In genomic region chrX:2928127-2928582, GRCh38 we compare ENCODE assay signal across 8 cellular contexts. TPM values are rescaled to one million over a fixed set of nuclear protein-coding genes. Genes with fewer than 3 reads are reported as not detected.
A peak's percentile ranks its signal among the peaks of the same experiment; 100 is the strongest.
DNase-seq lines count a peak whose midpoint lies in the region; ATAC-seq, FAIRE-seq and TF ChIP-seq lines count a peak whose summit lies in the region.

No MANE protein-coding gene starts in this region.

- intact Hi-C loops in ascending aorta (cut with DNase I): loop anchor here (1.0 to 5.0 kb wide), 7 partner anchors 236 to 1535 kb away; partner anchors contain the start of genes AKAP17A, CD99 and SLC25A6

- TF ChIP-seq CTCF in ascending aorta (IDR thresholded peaks at IDR 0.05): no peak
- no peak for TF ChIP-seq CTCF in D721Med (IDR thresholded peaks at IDR 0.05; ENCODE audit: insufficient read depth, missing control alignments)

- H3K4me3 ChIP-seq in ascending aorta (peak overlapping the region; percentile 83 to 92), iPS-15b (ENCODE audit: low read depth, low read length) (peak overlapping the region; percentile 65), skeletal muscle cell (ENCODE audit: low read depth, low read length) (peak overlapping the region; percentile 63)

- peak overlapping the region; percentile 97 to 99 for H3K27ac ChIP-seq in ascending aorta

- no peak overlapping the region for H3K9ac ChIP-seq in iPS-15b (ENCODE audit: low read depth, low read length)

- no peak for FAIRE-seq in D721Med (lab: Jason Lieb, UNC)

- no peaks in the 10 kb centered on the region for H3K27me3 ChIP-seq in ascending aorta
- H3K27me3 ChIP-seq in iPS-15b (ENCODE audit: control insufficient read depth, insufficient read depth, low read length): no peaks in the 10 kb centered on the region

- H3K9me3 ChIP-seq in ascending aorta (no peaks in the 10 kb centered on the region), iPS-15b (ENCODE audit: control insufficient read depth, insufficient read depth, low read length) (no peaks in the 10 kb centered on the region)

- DNase-seq in HCEC 1CT (peak; percentile 21), ascending aorta (ENCODE audit: low spot score in 2 of 2) (peak in 1 of 2 donors; percentile 24), skeletal muscle cell (ENCODE audit: low read depth) (no peak), D721Med (ENCODE audit: insufficient read length, low spot score) (no peak), NCI-H526 treated with DMSO at 0.1 percent for 48 hours (lab: John Stamatoyannopoulos, UW) (no peak)
- no peak for DNase-seq in effector CD8-positive, alpha-beta T cell (lab: John Stamatoyannopoulos, UW)

- H3K36me3 ChIP-seq in ascending aorta (peaks cover 3% of the 10 kb centered on the region in 2 donors), iPS-15b (ENCODE audit: control insufficient read depth, insufficient read depth, low read length) (no peaks in the 10 kb centered on the region)

- ATAC-seq in GM18909 (IDR thresholded peaks at IDR 0.05; ENCODE audit: poor library complexity, unreplicated experiment): no peak

- H3K4me1 ChIP-seq in ascending aorta (no peaks in the 10 kb centered on the region), iPS-15b (ENCODE audit: control insufficient read depth, insufficient read depth, low read length) (peaks cover 19% of the 10 kb centered on the region)

RNA-seq across cellular contexts. Expression of gene ARSD, which starts 1.0 kb away (rescaled TPM):
- total RNA-seq in ascending aorta: 91.9 TPM
